ENCODE assay signal across 19 cellular contexts in genomic region chr20:6993526-6993925, GRCh38.
"Had no signal": no experiment of that assay in that cellular context is flagged by ENCODE, and none has a peak within 500 bp of the region (broad histone marks: within the 10 kb centered on the region; RNA-seq: fewer than 3 reads in every experiment).

No MANE protein-coding gene starts in this region.

- DNase-seq: activated CD4-positive, alpha-beta T cell treated with anti-CD3 and anti-CD28 coated beads for 4 hours; activated CD8-positive, alpha-beta T cell treated with anti-CD3 and anti-CD28 coated beads for 36 hours; activated effector memory CD4-positive, alpha-beta T cell treated with Interleukin-2 at 50 U/mL for 16 hours; activated naive CD4-positive, alpha-beta T cell treated with anti-CD3 and anti-CD28 coated beads, Interleukin-2, amount 50 U/mL, for 16 hours; activated T-cell treated with anti-CD3 and anti-CD28 coated beads, Interleukin-2, amount 50 U/mL, for 4 hours; caudate nucleus; head of caudate nucleus; kidney; mesendoderm; natural killer cell; stimulated activated CD4-positive, alpha-beta T cell treated with anti-CD3 and anti-CD28 coated beads, Interleukin-2, amount 100 ng/mL, for 48 hours; stimulated activated naive B cell treated with anti-CD40 and anti-IgM and Interleukin-4, amounts not matched to agents 10 μg/mL and 1 μg/mL and 100 μg/mL, for 72 hours; T-helper 17 cell; tibial artery; uterus had no signal

- H3K36me3 ChIP-seq: neutrophil, tibial artery, uterus had no signal

- FAIRE-seq: colon, frontal cortex, kidney had no signal

- H2AFZ ChIP-seq: parathyroid adenoma had no signal

- H3K27ac ChIP-seq: neutrophil, parathyroid adenoma, tibial artery, uterus had no signal

- H3K79me2 ChIP-seq: parathyroid adenoma had no signal

- H3K9ac ChIP-seq: parathyroid adenoma had no signal

- H3K4me1 ChIP-seq: parathyroid adenoma, tibial artery, uterus had no signal

- H3K4me3 ChIP-seq: tibial artery, uterus had no signal

- H3K27me3 ChIP-seq: neutrophil, tibial artery, uterus had no signal

- H3K9me3 ChIP-seq: neutrophil, tibial artery, uterus had no signal
